ENCODE assay signal across 30 cellular contexts in genomic region chr10:97795886-97796285, GRCh38. TPM values are rescaled to one million over a fixed set of nuclear protein-coding genes. Genes with fewer than 3 reads are reported as not detected.
DNase-seq lines count a peak whose midpoint lies in the region; ATAC-seq, FAIRE-seq and TF ChIP-seq lines count a peak whose summit lies in the region.
"Had no signal": no experiment of that assay in that cellular context is flagged by ENCODE, and none has a peak within 500 bp of the region (broad histone marks: within the 10 kb centered on the region; RNA-seq: fewer than 3 reads in every experiment).

No MANE protein-coding gene starts in this region.

- peaks cover 45% of the 10 kb centered on the region for H3K4me1 ChIP-seq in CD8-positive, alpha-beta T cell (ENCODE audit: insufficient read depth, low read length)
- H3K4me1 ChIP-seq: sigmoid colon, transverse colon had no signal

- H3K4me1 Mint-ChIP-seq in CD8-positive, alpha-beta T cell (ENCODE audit: low read depth), result peaks cover 51% of the 10 kb centered on the region
- H3K4me1 Mint-ChIP-seq in WTC11, result 0 out of 2 replicates have a peak, but pooled peaks cover 4% of the 10 kb centered on the region
- H3K4me1 Mint-ChIP-seq: nephron had no signal

- DNase-seq in NCI-H510A treated with DMSO at 0.1 percent for 48 hours (lab: John Stamatoyannopoulos, UW), result peak; percentile 17
- DNase-seq in NCI-H510A (lab: John Stamatoyannopoulos, UW), result no peak
- DNase-seq in CD8-positive, alpha-beta T cell, result no peak
- peak; percentile 57 for DNase-seq in WTC11 (ENCODE audit: low spot score)
- peak; percentile 59 for DNase-seq in iPS-NIHi7 (ENCODE audit: extremely low spot score)
- DNase-seq in effector CD4-positive, alpha-beta T cell, result no peak
- DNase-seq in HTR-8/SVneo (ENCODE audit: insufficient read length, low spot score), result no peak
- DNase-seq: activated CD4-positive, alpha-beta T cell treated with anti-CD3 and anti-CD28 coated beads for 1 hour; activated CD8-positive, alpha-beta memory T cell treated with anti-CD3 and anti-CD28 coated beads, Interleukin-2, amount 50 U/mL, for 48 hours; activated gamma-delta T cell treated with Interleukin-2 at 50 U/mL for 16 hours; AML-193; aorta; caudate nucleus; COR-L47; DMS79; dorsolateral prefrontal cortex; heart right ventricle; left ventricle myocardium inferior; NCI-H1092; NCI-H2081 treated with DMSO at 0.1 percent for 48 hours; sigmoid colon; stimulated activated CD4-positive, alpha-beta T cell treated with anti-CD3 and anti-CD28 coated beads, Interleukin-15, amount 100 ng/mL, for 24 hours; transverse colon had no signal

- H3K27ac Mint-ChIP-seq in CD8-positive, alpha-beta T cell, result peak overlapping the region; percentile 25
- H3K27ac Mint-ChIP-seq in WTC11, result no peak overlapping the region
- H3K27ac Mint-ChIP-seq: nephron had no signal

- peaks cover 7% of the 10 kb centered on the region for H3K9me3 Mint-ChIP-seq in CD8-positive, alpha-beta T cell
- H3K9me3 Mint-ChIP-seq in WTC11, result peaks cover 24% of the 10 kb centered on the region

- H3K36me3 Mint-ChIP-seq in CD8-positive, alpha-beta T cell, result no peaks in the 10 kb centered on the region
- no peaks in the 10 kb centered on the region for H3K36me3 Mint-ChIP-seq in WTC11

- POLR2A ChIA-PET in CD8-positive, alpha-beta T cell (lab: Charles Lee), result interaction anchor here (1.9 kb wide), 1 partner anchor 73 kb away, joined by 5 read pairs; no protein-coding TSS in a partner anchor
- POLR2A ChIA-PET in WTC11 (lab: Charles Lee), result no interaction called here

- H3K9me3 ChIP-seq in CD8-positive, alpha-beta T cell (ENCODE audit: low read length), result no peaks in the 10 kb centered on the region

- no peak for FAIRE-seq in HTR-8/SVneo (lab: Jason Lieb, UNC)

- no peak for TF ChIP-seq CTCF in CD8-positive, alpha-beta T cell (IDR thresholded peaks at IDR 0.05)
- TF ChIP-seq CTCF in WTC11 (IDR thresholded peaks at IDR 0.05), result no peak

- intact Hi-C loops in CD8-positive, alpha-beta T cell (cut with DNase I, micrococcal nuclease), result no loop called here

- H3K27me3 ChIP-seq in CD8-positive, alpha-beta T cell (ENCODE audit: insufficient read depth, low read length), result no peaks in the 10 kb centered on the region

- CTCF ChIA-PET in CD8-positive, alpha-beta T cell (lab: Charles Lee), result interaction anchor here (1.3 to 14.5 kb wide), 2 partner anchors 53 to 73 kb away, joined by 3 to 292 read pairs; no protein-coding TSS in a partner anchor
- CTCF ChIA-PET in WTC11 (lab: Charles Lee), result interaction anchor here (0.7 to 4.7 kb wide), 3 partner anchors 22 to 108 kb away, joined by 3 to 57 read pairs (median 3); partner anchors contain the start of gene AVPI1

- no peaks in the 10 kb centered on the region for H3K27me3 Mint-ChIP-seq in CD8-positive, alpha-beta T cell (ENCODE audit: low read depth)
- H3K27me3 Mint-ChIP-seq in WTC11 (ENCODE audit: low read depth), result peaks cover 2% of the 10 kb centered on the region; the same call in 1 of the 2 replicates

- no peak overlapping the region for H3K27ac ChIP-seq in CD8-positive, alpha-beta T cell (ENCODE audit: low read depth, low read length)
- H3K27ac ChIP-seq: dorsolateral prefrontal cortex, left ventricle myocardium inferior, sigmoid colon, transverse colon had no signal

- H3K36me3 ChIP-seq in CD8-positive, alpha-beta T cell (ENCODE audit: insufficient read depth, low read length), result no peaks in the 10 kb centered on the region
- H3K36me3 ChIP-seq: heart right ventricle, left ventricle myocardium inferior, sigmoid colon, transverse colon had no signal

- no peak for ATAC-seq in CD8-positive, alpha-beta T cell
- ATAC-seq in WTC11 (peak; percentile 60), GM21390 (IDR thresholded peaks at IDR 0.05; ENCODE audit: unreplicated experiment) (no peak)
- ATAC-seq: heart right ventricle, Right ventricle myocardium inferior had no signal

- no peak overlapping the region for H3K4me3 Mint-ChIP-seq in CD8-positive, alpha-beta T cell
- H3K4me3 Mint-ChIP-seq in WTC11, result no peak overlapping the region
- H3K4me3 Mint-ChIP-seq: nephron had no signal

- H3K4me3 ChIP-seq in CD8-positive, alpha-beta T cell (ENCODE audit: low read depth, low read length), result peak overlapping the region; percentile 30
- H3K4me3 ChIP-seq: dorsolateral prefrontal cortex, heart right ventricle, left ventricle myocardium inferior, sigmoid colon, transverse colon had no signal

TF ChIP-seq in WTC11, 78 proteins besides CTCF, POLR2A, EP300 and RAD21:
- TF ChIP-seq ZNF396 (CRISPR knock-in tag; IDR thresholded peaks at IDR 0.05; ENCODE audit: borderline replicate concordance), result no peak
- no peak for TF ChIP-seq TP53 (CRISPR knock-in tag; IDR thresholded peaks at IDR 0.05)
- TF ChIP-seq MYBL2 (CRISPR knock-in tag; IDR thresholded peaks at IDR 0.05), result no peak
- TF ChIP-seq FOXP4 (CRISPR knock-in tag; IDR thresholded peaks at IDR 0.05), result no peak
TF ChIP-seq in WTC11: peak in this region for 0.

RNA-seq across cellular contexts. Expression of gene SFRP5, which starts 24.1 kb away (rescaled TPM):
- total RNA-seq in CD8-positive, alpha-beta T cell, result 1 to 10 TPM; 3.6 to 4.3 TPM
- total RNA-seq in WTC11 (2021), result 2.4 to 3.5 TPM (median 3.1 TPM) in 3 replicates
- total RNA-seq: A172, epithelial cell of proximal tubule, fibroblast of villous mesenchyme, NCI-H460 had no signal

RNA-seq across cellular contexts. Expression of gene GOLGA7B, which starts 53.8 kb away (rescaled TPM):
- 1 to 10 TPM; 3.5 to 5.1 TPM for total RNA-seq in CD8-positive, alpha-beta T cell
- 0.07 to 0.24 TPM (median 0.07 TPM) in 3 replicates for total RNA-seq in WTC11 (2021)

RNA-seq across cellular contexts. Expression of gene ZFYVE27, which starts 59.0 kb away (rescaled TPM):
- total RNA-seq in CD8-positive, alpha-beta T cell, result 10 to 100 TPM; 63.1 to 72.9 TPM
- 23.2 to 26.9 TPM (median 26.0 TPM) in 3 replicates for total RNA-seq in WTC11 (2021)

Comparison
In these comparisons a context has a peak if more than half of its experiments do, and no peak if none do; other contexts are left out.
1. DNase-seq: peak in NCI-H510A treated with DMSO at 0.1 percent for 48 hours (single experiment), WTC11 (single experiment) and iPS-NIHi7 (single experiment); none in NCI-H510A (single experiment), CD8-positive, alpha-beta T cell (0 of 7), effector CD4-positive, alpha-beta T cell (single experiment) and HTR-8/SVneo (single experiment).